Comparison of ENCODE assay signal across 1 cellular context in the genomic region with DNA sequence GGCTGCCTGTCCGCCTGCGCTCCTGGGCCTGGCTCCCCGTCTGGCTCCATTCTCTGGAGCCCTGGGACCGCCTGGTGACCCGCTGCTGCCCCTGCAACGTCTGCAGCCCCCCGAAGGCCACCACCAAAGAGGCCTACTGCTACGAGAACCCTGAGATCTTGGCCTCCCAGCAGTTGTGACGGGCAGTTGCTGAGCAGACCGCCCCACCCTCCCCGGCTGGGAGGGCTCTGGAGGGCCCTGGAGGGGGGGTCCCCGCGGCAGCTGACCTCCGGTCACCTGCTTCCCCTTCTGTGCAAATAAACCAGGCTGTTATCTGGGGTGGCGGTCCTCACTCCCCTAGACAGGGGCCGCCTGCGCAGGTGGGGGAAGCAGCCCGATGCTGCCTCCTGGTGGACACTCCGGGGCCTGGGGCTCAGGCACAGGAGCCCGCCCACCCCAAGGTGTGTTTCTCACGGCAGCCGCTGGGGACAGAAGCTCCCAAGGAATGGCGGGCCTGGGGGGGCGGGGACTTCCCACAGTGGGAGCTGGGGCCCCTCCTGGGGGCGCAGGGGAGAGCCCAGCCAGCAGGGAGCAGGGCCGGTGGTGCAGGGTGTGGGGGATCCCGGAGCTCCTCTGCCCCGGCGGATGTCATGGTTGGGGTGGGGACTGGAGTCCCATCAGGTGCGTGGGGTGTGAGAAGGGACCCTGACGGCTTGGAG.
TF ChIP-seq lines count a peak whose summit lies in the region.

No MANE protein-coding gene starts in this region.

TF ChIP-seq in K562, 482 proteins besides CTCF, POLR2A, EP300 and RAD21 (continued from another document and continues in another):
- TF ChIP-seq, protein P1, sequence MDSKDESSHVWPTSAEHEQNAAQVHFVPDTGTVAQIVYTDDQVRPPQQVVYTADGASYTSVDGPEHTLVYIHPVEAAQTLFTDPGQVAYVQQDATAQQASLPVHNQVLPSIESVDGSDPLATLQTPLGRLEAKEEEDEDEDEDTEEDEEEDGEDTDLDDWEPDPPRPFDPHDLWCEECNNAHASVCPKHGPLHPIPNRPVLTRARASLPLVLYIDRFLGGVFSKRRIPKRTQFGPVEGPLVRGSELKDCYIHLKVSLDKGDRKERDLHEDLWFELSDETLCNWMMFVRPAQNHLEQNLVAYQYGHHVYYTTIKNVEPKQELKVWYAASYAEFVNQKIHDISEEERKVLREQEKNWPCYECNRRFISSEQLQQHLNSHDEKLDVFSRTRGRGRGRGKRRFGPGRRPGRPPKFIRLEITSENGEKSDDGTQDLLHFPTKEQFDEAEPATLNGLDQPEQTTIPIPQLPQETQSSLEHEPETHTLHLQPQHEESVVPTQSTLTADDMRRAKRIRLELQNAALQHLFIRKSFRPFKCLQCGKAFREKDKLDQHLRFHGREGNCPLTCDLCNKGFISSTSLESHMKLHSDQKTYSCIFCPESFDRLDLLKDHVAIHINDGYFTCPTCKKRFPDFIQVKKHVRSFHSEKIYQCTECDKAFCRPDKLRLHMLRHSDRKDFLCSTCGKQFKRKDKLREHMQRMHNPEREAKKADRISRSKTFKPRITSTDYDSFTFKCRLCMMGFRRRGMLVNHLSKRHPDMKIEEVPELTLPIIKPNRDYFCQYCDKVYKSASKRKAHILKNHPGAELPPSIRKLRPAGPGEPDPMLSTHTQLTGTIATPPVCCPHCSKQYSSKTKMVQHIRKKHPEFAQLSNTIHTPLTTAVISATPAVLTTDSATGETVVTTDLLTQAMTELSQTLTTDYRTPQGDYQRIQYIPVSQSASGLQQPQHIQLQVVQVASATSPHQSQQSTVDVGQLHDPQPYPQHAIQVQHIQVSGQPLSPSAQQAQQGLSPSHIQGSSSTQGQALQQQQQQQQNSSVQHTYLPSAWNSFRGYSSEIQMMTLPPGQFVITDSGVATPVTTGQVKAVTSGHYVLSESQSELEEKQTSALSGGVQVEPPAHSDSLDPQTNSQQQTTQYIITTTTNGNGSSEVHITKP (IDR thresholded peaks at IDR 0.05; ENCODE audit: partially characterized antibody): peak; percentile 52
- TF ChIP-seq ELF2 (CRISPR knock-in tag; IDR thresholded peaks at IDR 0.05): 0 out of 2 replicates have a peak, but pooled peaks have one; percentile 50
- TF ChIP-seq ASH1L (IDR thresholded peaks at IDR 0.05; ENCODE audit: borderline replicate concordance, low read depth, partially characterized antibody): no peak
- peak; percentile 97 for TF ChIP-seq SMC3 (conservative IDR thresholded peaks at IDR 0.05; ENCODE audit: insufficient read depth, low read depth, low read length)
- TF ChIP-seq, protein P2, sequence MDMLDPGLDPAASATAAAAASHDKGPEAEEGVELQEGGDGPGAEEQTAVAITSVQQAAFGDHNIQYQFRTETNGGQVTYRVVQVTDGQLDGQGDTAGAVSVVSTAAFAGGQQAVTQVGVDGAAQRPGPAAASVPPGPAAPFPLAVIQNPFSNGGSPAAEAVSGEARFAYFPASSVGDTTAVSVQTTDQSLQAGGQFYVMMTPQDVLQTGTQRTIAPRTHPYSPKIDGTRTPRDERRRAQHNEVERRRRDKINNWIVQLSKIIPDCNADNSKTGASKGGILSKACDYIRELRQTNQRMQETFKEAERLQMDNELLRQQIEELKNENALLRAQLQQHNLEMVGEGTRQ (CRISPR knock-in tag; IDR thresholded peaks at IDR 0.05): peak; percentile 52; the same call in 1 of the 2 replicates
- TF ChIP-seq ZKSCAN1 (IDR thresholded peaks at IDR 0.05; ENCODE audit: low read depth, low read length): peak; percentile 48; the same call in 1 of the 2 replicates
- peak; percentile 95 for TF ChIP-seq SMAD4 (CRISPR knock-in tag; conservative IDR thresholded peaks at IDR 0.05)
- TF ChIP-seq, protein P3, sequence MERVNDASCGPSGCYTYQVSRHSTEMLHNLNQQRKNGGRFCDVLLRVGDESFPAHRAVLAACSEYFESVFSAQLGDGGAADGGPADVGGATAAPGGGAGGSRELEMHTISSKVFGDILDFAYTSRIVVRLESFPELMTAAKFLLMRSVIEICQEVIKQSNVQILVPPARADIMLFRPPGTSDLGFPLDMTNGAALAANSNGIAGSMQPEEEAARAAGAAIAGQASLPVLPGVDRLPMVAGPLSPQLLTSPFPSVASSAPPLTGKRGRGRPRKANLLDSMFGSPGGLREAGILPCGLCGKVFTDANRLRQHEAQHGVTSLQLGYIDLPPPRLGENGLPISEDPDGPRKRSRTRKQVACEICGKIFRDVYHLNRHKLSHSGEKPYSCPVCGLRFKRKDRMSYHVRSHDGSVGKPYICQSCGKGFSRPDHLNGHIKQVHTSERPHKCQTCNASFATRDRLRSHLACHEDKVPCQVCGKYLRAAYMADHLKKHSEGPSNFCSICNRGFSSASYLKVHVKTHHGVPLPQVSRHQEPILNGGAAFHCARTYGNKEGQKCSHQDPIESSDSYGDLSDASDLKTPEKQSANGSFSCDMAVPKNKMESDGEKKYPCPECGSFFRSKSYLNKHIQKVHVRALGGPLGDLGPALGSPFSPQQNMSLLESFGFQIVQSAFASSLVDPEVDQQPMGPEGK (CRISPR knock-in tag; IDR thresholded peaks at IDR 0.05; ENCODE audit: borderline replicate concordance): peak; percentile 36; the same call in 1 of the 2 replicates
- TF ChIP-seq RUNX1 (IDR thresholded peaks at IDR 0.05; ENCODE audit: low read depth): no peak
- TF ChIP-seq JUNB (CRISPR knock-in tag; conservative IDR thresholded peaks at IDR 0.05): 0 out of 2 replicates have a peak, but pooled peaks have one; percentile 18
- no peak for TF ChIP-seq ZFP36 (IDR thresholded peaks at IDR 0.05; ENCODE audit: low read depth, low read length, partially characterized antibody)
- TF ChIP-seq ETV5 (CRISPR knock-in tag; IDR thresholded peaks at IDR 0.05; ENCODE audit: low read depth): peak; percentile 92
- TF ChIP-seq NBN (IDR thresholded peaks at IDR 0.05; ENCODE audit: low read depth): peak; percentile 80; the same call in 1 of the 2 replicates
- no peak for TF ChIP-seq ETS2 (tag; IDR thresholded peaks at IDR 0.05; ENCODE audit: borderline replicate concordance, poor library complexity, severe bottlenecking)
- peak; percentile 71 for TF ChIP-seq MTA2 (IDR thresholded peaks at IDR 0.05; ENCODE audit: low read depth)
- TF ChIP-seq, protein P4, sequence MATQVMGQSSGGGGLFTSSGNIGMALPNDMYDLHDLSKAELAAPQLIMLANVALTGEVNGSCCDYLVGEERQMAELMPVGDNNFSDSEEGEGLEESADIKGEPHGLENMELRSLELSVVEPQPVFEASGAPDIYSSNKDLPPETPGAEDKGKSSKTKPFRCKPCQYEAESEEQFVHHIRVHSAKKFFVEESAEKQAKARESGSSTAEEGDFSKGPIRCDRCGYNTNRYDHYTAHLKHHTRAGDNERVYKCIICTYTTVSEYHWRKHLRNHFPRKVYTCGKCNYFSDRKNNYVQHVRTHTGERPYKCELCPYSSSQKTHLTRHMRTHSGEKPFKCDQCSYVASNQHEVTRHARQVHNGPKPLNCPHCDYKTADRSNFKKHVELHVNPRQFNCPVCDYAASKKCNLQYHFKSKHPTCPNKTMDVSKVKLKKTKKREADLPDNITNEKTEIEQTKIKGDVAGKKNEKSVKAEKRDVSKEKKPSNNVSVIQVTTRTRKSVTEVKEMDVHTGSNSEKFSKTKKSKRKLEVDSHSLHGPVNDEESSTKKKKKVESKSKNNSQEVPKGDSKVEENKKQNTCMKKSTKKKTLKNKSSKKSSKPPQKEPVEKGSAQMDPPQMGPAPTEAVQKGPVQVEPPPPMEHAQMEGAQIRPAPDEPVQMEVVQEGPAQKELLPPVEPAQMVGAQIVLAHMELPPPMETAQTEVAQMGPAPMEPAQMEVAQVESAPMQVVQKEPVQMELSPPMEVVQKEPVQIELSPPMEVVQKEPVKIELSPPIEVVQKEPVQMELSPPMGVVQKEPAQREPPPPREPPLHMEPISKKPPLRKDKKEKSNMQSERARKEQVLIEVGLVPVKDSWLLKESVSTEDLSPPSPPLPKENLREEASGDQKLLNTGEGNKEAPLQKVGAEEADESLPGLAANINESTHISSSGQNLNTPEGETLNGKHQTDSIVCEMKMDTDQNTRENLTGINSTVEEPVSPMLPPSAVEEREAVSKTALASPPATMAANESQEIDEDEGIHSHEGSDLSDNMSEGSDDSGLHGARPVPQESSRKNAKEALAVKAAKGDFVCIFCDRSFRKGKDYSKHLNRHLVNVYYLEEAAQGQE (CRISPR knock-in tag; IDR thresholded peaks at IDR 0.05; ENCODE audit: low read depth): 0 out of 2 replicates have a peak, but pooled peaks have one; percentile 19
- TF ChIP-seq JUN (IDR thresholded peaks at IDR 0.05; ENCODE audit: borderline replicate concordance, low read depth, low read length): no peak
- TF ChIP-seq JUN (CRISPR knock-in tag; IDR thresholded peaks at IDR 0.05; ENCODE audit: borderline replicate concordance): no peak
- TF ChIP-seq STAG1 (CRISPR knock-in tag; IDR thresholded peaks at IDR 0.05; ENCODE audit: borderline replicate concordance): peak; percentile 94
- TF ChIP-seq SRSF3 (IDR thresholded peaks at IDR 0.05; ENCODE audit: insufficient read depth, low read length): no peak
- TF ChIP-seq, protein P5, sequence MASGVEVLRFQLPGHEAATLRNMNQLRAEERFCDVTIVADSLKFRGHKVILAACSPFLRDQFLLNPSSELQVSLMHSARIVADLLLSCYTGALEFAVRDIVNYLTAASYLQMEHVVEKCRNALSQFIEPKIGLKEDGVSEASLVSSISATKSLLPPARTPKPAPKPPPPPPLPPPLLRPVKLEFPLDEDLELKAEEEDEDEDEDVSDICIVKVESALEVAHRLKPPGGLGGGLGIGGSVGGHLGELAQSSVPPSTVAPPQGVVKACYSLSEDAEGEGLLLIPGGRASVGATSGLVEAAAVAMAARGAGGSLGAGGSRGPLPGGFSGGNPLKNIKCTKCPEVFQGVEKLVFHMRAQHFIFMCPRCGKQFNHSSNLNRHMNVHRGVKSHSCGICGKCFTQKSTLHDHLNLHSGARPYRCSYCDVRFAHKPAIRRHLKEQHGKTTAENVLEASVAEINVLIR (CRISPR knock-in tag; IDR thresholded peaks at IDR 0.05): no peak
- peak in 1 of 2 experiments; percentile 81; a peak in 2 of 4 replicates for TF ChIP-seq TEAD1 (CRISPR knock-in tag; IDR thresholded peaks at IDR 0.05)
- TF ChIP-seq ZNF133 (CRISPR knock-in tag; IDR thresholded peaks at IDR 0.05): no peak
- TF ChIP-seq, protein P6, sequence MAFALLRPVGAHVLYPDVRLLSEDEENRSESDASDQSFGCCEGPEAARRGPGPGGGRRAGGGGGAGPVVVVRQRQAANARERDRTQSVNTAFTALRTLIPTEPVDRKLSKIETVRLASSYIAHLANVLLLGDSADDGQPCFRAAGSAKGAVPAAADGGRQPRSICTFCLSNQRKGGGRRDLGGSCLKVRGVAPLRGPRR (CRISPR knock-in tag; IDR thresholded peaks at IDR 0.05): no peak
- no peak for TF ChIP-seq ZNF143 (CRISPR knock-in tag; IDR thresholded peaks at IDR 0.05)
- TF ChIP-seq, protein P7, sequence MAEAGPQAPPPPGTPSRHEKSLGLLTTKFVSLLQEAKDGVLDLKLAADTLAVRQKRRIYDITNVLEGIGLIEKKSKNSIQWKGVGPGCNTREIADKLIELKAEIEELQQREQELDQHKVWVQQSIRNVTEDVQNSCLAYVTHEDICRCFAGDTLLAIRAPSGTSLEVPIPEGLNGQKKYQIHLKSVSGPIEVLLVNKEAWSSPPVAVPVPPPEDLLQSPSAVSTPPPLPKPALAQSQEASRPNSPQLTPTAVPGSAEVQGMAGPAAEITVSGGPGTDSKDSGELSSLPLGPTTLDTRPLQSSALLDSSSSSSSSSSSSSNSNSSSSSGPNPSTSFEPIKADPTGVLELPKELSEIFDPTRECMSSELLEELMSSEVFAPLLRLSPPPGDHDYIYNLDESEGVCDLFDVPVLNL (CRISPR knock-in tag; IDR thresholded peaks at IDR 0.05; ENCODE audit: low read depth): no peak
- no peak for TF ChIP-seq ZNF232 (CRISPR knock-in tag; IDR thresholded peaks at IDR 0.05)
- TF ChIP-seq, protein P8, sequence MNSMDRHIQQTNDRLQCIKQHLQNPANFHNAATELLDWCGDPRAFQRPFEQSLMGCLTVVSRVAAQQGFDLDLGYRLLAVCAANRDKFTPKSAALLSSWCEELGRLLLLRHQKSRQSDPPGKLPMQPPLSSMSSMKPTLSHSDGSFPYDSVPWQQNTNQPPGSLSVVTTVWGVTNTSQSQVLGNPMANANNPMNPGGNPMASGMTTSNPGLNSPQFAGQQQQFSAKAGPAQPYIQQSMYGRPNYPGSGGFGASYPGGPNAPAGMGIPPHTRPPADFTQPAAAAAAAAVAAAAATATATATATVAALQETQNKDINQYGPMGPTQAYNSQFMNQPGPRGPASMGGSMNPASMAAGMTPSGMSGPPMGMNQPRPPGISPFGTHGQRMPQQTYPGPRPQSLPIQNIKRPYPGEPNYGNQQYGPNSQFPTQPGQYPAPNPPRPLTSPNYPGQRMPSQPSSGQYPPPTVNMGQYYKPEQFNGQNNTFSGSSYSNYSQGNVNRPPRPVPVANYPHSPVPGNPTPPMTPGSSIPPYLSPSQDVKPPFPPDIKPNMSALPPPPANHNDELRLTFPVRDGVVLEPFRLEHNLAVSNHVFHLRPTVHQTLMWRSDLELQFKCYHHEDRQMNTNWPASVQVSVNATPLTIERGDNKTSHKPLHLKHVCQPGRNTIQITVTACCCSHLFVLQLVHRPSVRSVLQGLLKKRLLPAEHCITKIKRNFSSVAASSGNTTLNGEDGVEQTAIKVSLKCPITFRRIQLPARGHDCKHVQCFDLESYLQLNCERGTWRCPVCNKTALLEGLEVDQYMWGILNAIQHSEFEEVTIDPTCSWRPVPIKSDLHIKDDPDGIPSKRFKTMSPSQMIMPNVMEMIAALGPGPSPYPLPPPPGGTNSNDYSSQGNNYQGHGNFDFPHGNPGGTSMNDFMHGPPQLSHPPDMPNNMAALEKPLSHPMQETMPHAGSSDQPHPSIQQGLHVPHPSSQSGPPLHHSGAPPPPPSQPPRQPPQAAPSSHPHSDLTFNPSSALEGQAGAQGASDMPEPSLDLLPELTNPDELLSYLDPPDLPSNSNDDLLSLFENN (IDR thresholded peaks at IDR 0.05; ENCODE audit: low read depth in 2 of 2, low read length in 2 of 2): peak in 1 of 2 experiments; percentile 72; a peak in 1 of 4 replicates
- TF ChIP-seq, protein P9, sequence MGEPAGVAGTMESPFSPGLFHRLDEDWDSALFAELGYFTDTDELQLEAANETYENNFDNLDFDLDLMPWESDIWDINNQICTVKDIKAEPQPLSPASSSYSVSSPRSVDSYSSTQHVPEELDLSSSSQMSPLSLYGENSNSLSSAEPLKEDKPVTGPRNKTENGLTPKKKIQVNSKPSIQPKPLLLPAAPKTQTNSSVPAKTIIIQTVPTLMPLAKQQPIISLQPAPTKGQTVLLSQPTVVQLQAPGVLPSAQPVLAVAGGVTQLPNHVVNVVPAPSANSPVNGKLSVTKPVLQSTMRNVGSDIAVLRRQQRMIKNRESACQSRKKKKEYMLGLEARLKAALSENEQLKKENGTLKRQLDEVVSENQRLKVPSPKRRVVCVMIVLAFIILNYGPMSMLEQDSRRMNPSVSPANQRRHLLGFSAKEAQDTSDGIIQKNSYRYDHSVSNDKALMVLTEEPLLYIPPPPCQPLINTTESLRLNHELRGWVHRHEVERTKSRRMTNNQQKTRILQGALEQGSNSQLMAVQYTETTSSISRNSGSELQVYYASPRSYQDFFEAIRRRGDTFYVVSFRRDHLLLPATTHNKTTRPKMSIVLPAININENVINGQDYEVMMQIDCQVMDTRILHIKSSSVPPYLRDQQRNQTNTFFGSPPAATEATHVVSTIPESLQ (CRISPR knock-in tag; IDR thresholded peaks at IDR 0.05): peak; percentile 41; the same call in 1 of the 2 replicates
- TF ChIP-seq, protein P10, sequence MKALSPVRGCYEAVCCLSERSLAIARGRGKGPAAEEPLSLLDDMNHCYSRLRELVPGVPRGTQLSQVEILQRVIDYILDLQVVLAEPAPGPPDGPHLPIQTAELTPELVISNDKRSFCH (CRISPR knock-in tag; IDR thresholded peaks at IDR 0.05): no peak
- TF ChIP-seq, protein P10 (tag; IDR thresholded peaks at IDR 0.05): peak; percentile 84
- TF ChIP-seq ZNF12 (CRISPR knock-in tag; IDR thresholded peaks at IDR 0.05): 0 out of 2 replicates have a peak, but pooled peaks have one; percentile 30
- 0 out of 4 replicates have a peak, but pooled peaks of 1 of the 2 experiments have one; percentile 53 for TF ChIP-seq KDM4B (IDR thresholded peaks at IDR 0.05; ENCODE audit: borderline replicate concordance in 2 of 2, low read depth in 1 of 2)
